In the genomic region with DNA sequence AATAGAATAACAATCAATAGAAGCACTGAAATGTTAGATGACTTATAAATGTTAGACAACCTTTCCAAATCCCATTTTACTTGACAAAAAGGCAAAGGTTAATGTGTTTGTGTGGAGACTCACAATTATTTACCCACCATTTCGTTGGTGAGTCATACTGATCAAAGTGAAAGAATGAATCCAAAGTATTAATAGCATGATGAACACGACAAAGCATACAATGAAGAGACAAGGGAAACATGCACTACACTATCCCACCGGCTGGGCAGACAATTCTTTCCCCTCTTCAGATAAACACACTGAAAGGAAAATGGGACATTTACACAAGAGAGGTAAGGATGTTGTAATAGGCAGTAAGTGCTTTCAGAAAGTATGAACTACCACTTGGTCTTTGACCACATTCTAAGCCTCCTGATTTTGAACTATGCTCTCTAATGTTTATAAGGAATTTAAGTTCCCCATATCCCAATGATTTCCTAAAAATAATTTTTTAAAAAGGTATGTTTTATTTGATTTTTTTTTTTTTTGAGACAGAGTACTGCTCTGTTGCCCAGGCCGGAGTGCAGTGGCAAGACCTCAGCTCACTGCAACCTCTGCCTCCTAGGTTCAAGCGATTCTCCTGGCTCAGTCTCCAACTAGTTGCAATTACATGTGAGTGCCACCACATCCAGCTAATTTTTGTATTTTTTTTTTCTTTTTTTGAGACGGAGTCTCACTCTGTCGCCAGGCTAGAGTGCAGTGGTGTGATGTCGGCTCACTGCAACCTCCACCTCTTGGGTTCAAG, we compare ENCODE assay signal across 8 cellular contexts.
DNase-seq lines count a peak whose midpoint lies in the region; ATAC-seq, FAIRE-seq and TF ChIP-seq lines count a peak whose summit lies in the region.
"Not testable (repeated sequence)": the region's sequence is repeated elsewhere in the genome, so short reads cannot be mapped to it uniquely, and the experiment has no call there.

No MANE protein-coding gene starts in this region.

- not testable (repeated sequence) for H3K4me3 ChIP-seq in astrocyte of the spinal cord (ENCODE audit: low read depth, low read length); fibroblast of lung (replicated peaks in 1 of 4; ENCODE audit: control extremely low read depth in 1 of 4, insufficient read depth in 1 of 4, low read depth in 3 of 4, low read length in 4 of 4); small intestine (ENCODE audit: low read depth in 1 of 2, low read length in 2 of 2)
- peak overlapping the region in 2 of 3 experiments; percentile 39 to 45; a peak in 3 of 6 replicates for H3K4me3 ChIP-seq in HepG2 (replicated peaks in 1 of 3; ENCODE audit: insufficient read depth in 1 of 3, low read depth in 2 of 3, low read length in 3 of 3)

- not testable (repeated sequence) for TF ChIP-seq CTCF in astrocyte of the spinal cord (IDR thresholded peaks at IDR 0.05; ENCODE audit: low read depth, low read length); fibroblast of lung (conservative IDR thresholded peaks at IDR 0.05 in 1 of 2, IDR thresholded peaks at IDR 0.05 in 1 of 2; ENCODE audit: low read depth in 1 of 2, low read length in 2 of 2); HepG2 (CRISPR knock-in tag; IDR thresholded peaks at IDR 0.05)

- ATAC-seq in HepG2 = peak; percentile 96

- 18% methylated on average over 8 of the region's 8 CpGs for WGBS in HepG2 (ENCODE audit: low lambda C conversion rate)
- 62 to 73% (median 67%) methylated on average over 8 of the region's 8 CpGs for WGBS in small intestine, 3 donors

- not testable (repeated sequence) for H3K9ac ChIP-seq in fibroblast of lung (ENCODE audit: insufficient read depth, low read length)
- H3K9ac ChIP-seq in HepG2 (ENCODE audit: insufficient read depth, low read depth, low read length) = peak overlapping the region; percentile 88

- TF ChIP-seq EP300 in HepG2 (IDR thresholded peaks at IDR 0.05; ENCODE audit: low read depth in 2 of 2, low read length in 2 of 2) (peak in 1 of 2 experiments; percentile 78; a peak in 2 of 4 replicates), HepG2 (CRISPR knock-in tag; IDR thresholded peaks at IDR 0.05; ENCODE audit: borderline replicate concordance) (peak; percentile 82)

- DNase-seq in GF-D8 (lab: John Stamatoyannopoulos, UW) = peak; percentile 27
- DNase-seq in NCI-H146 (lab: John Stamatoyannopoulos, UW) = peak; percentile 50
- DNase-seq in NCI-H748 (lab: John Stamatoyannopoulos, UW; ENCODE audit: unreplicated experiment) = peak; percentile 47
- DNase-seq in SHP77 treated with DMSO at 0.1 percent for 48 hours (lab: John Stamatoyannopoulos, UW) = peak; percentile 20
- DNase-seq in astrocyte of the spinal cord (ENCODE audit: low read depth, low spot score) = peak; percentile 25
- peak; percentile 2 to 29 for DNase-seq in fibroblast of lung (ENCODE audit: low read depth in 2 of 2)
- peak; percentile 97 for DNase-seq in HepG2 (ENCODE audit: low spot score)
- DNase-seq in small intestine = peak; percentile 40

- TF ChIP-seq RAD21 in HepG2 (CRISPR knock-in tag; IDR thresholded peaks at IDR 0.05) = not testable (repeated sequence)

- POLR2A ChIA-PET in HepG2 (lab: Yijun Ruan, JAX) = interaction anchor here (0.7 to 1.5 kb wide), 6 partner anchors 9 to 71 kb away, joined by 3 to 9 read pairs (median 5); partner anchors contain the start of genes MDH2 and STYXL1

- not testable (repeated sequence) for H2AFZ ChIP-seq in fibroblast of lung (ENCODE audit: low read length); HepG2 (ENCODE audit: low read length)

- CTCF ChIA-PET in HepG2 (lab: Yijun Ruan, JAX; ENCODE audit: low intra/inter-chr PET ratio, low total read pairs) = not testable (repeated sequence)

- BruUV-seq in HepG2 (replicated peaks; lab: Mats Ljungman, UMichigan) = not testable (repeated sequence)

- in situ Hi-C loops in astrocyte of the spinal cord (cut with HindIII; ENCODE audit: low sequenced_read_pairs); HepG2 (cut with HindIII; ENCODE audit: extremely low pct_ligation_motif_present, low pct_unique_long_range_greater_than_20kb): not testable (repeated sequence)

- not testable (repeated sequence) for H3K27me3 ChIP-seq in fibroblast of lung (ENCODE audit: control insufficient read depth, insufficient read depth, low read length); HepG2 (ENCODE audit: control insufficient read depth in 1 of 2, insufficient read depth in 2 of 2, low read length in 2 of 2); small intestine (ENCODE audit: control insufficient read depth in 2 of 2, insufficient read depth in 2 of 2, low read length in 2 of 2)

- H3K4me2 ChIP-seq in fibroblast of lung (ENCODE audit: extremely low read depth, insufficient read depth, low read length) = not testable (repeated sequence)
- peak overlapping the region; percentile 68 for H3K4me2 ChIP-seq in HepG2 (ENCODE audit: low read depth, low read length)

- not testable (repeated sequence) for H3K79me2 ChIP-seq in fibroblast of lung (ENCODE audit: control insufficient read depth, insufficient read depth, low read length); HepG2 (ENCODE audit: insufficient read depth, low read length)

- H3K9me3 ChIP-seq in fibroblast of lung (ENCODE audit: control insufficient read depth, insufficient read depth, low read depth, low read length); HepG2 (ENCODE audit: low read length); small intestine (ENCODE audit: control insufficient read depth, low read depth): not testable (repeated sequence)

- not testable (repeated sequence) for H3K27ac ChIP-seq in fibroblast of lung (ENCODE audit: insufficient read depth, low read length); small intestine (ENCODE audit: low read depth in 1 of 2, low read length in 1 of 2)
- peak overlapping the region; percentile 98 for H3K27ac ChIP-seq in HepG2 (ENCODE audit: extremely low read length, insufficient read depth, low read length)

- H4K20me1 ChIP-seq in fibroblast of lung (ENCODE audit: control insufficient read depth, extremely low read depth, insufficient read depth, low read length); HepG2 (ENCODE audit: insufficient read depth, low read length): not testable (repeated sequence)

- intact Hi-C loops in HepG2 (cut with micrococcal nuclease; ENCODE audit: unreplicated experiment) = not testable (repeated sequence)

- not testable (repeated sequence) for H3K36me3 ChIP-seq in fibroblast of lung (ENCODE audit: control insufficient read depth, insufficient read depth, low read length); HepG2 (replicated peaks in 1 of 2; ENCODE audit: control insufficient read depth in 1 of 2, insufficient read depth in 2 of 2, low read length in 2 of 2); small intestine (ENCODE audit: control insufficient read depth in 2 of 2, insufficient read depth in 2 of 2, low read length in 2 of 2)

- FAIRE-seq in HepG2 (lab: Jason Lieb, UNC) = peak; percentile 37
- FAIRE-seq in small intestine (lab: Jason Lieb, UNC) = peak; percentile 41

- 0 out of 4 replicates have a peak, but pooled peaks of 1 of the 2 experiments have one; percentile 31 for TF ChIP-seq POLR2A in HepG2 (IDR thresholded peaks at IDR 0.05; ENCODE audit: insufficient read depth in 1 of 2, low read depth in 2 of 2, low read length in 2 of 2)

- not testable (repeated sequence) for H3K4me1 ChIP-seq in fibroblast of lung (ENCODE audit: control insufficient read depth, extremely low read depth, insufficient read depth, low read length); small intestine (ENCODE audit: control insufficient read depth in 2 of 2, insufficient read depth in 1 of 2, low read depth in 1 of 2, low read length in 1 of 2)
- H3K4me1 ChIP-seq in HepG2 (ENCODE audit: insufficient read depth, low read length) = peaks cover 93% of the 10 kb centered on the region

TF ChIP-seq in HepG2, 621 proteins besides CTCF, POLR2A, EP300 and RAD21 (continues in another document):
- peak; percentile 68 for TF ChIP-seq ELF3 (CRISPR knock-in tag; IDR thresholded peaks at IDR 0.05)
- peak; percentile 93 for TF ChIP-seq JUND (CRISPR knock-in tag; IDR thresholded peaks at IDR 0.05)
- 0 out of 2 replicates have a peak, but pooled peaks have one; percentile 55 for TF ChIP-seq DDIT3 (CRISPR knock-in tag; IDR thresholded peaks at IDR 0.05)

Comparison
In these comparisons a context has a peak if more than half of its experiments do, and no peak if none do; other contexts are left out.
1. DNase-seq: peak in every context shown above with its lines; median percentile 97 in HepG2; 50 in NCI-H146; 47 in NCI-H748; 40 in small intestine; 27 in GF-D8; 25 in astrocyte of the spinal cord; 20 in SHP77 treated with DMSO at 0.1 percent for 48 hours; 16 in fibroblast of lung.